In genomic region chr9:30575218-30575617, GRCh38 we compare ENCODE assay signal across 23 cellular contexts.
DNase-seq lines count a peak whose midpoint lies in the region; ATAC-seq and TF ChIP-seq lines count a peak whose summit lies in the region.
"Had no signal": no experiment of that assay in that cellular context is flagged by ENCODE, and none has a peak within 500 bp of the region (broad histone marks: within the 10 kb centered on the region; RNA-seq: fewer than 3 reads in every experiment).

No MANE protein-coding gene starts in this region.

- H3K4me1 ChIP-seq in upper lobe of right lung = no peaks in the 10 kb centered on the region
- H3K4me1 ChIP-seq: SJSA1 had no signal

- H3K9me3 Mint-ChIP-seq in chondrocyte (ENCODE audit: low read depth) = no peaks in the 10 kb centered on the region
- peaks cover 12% of the 10 kb centered on the region for H3K9me3 Mint-ChIP-seq in osteocyte (ENCODE audit: unreplicated experiment)
- H3K9me3 Mint-ChIP-seq in activated CD4-positive, alpha-beta T cell treated with anti-CD3 and anti-CD28 coated beads for 36 hours (ENCODE audit: low read depth) = no peaks in the 10 kb centered on the region

- CTCF ChIA-PET in activated CD4-positive, alpha-beta T cell treated with anti-CD3 and anti-CD28 coated beads for 36 hours (lab: Charles Lee) = no interaction called here

- intact Hi-C loops in upper lobe of right lung (cut with DNase I) = no loop called here
- intact Hi-C loops in activated CD4-positive, alpha-beta T cell treated with anti-CD3 and anti-CD28 coated beads for 36 hours (cut with DNase I, micrococcal nuclease) = no loop called here

- H3K4me3 ChIP-seq in upper lobe of right lung = no peak overlapping the region
- H3K4me3 ChIP-seq: MG63, PC-9, SJSA1 had no signal

- H3K36me3 ChIP-seq in upper lobe of right lung = no peaks in the 10 kb centered on the region
- H3K36me3 ChIP-seq: MG63, SJSA1 had no signal

- H3K4me3 Mint-ChIP-seq in chondrocyte (ENCODE audit: unreplicated experiment) (no peak overlapping the region), osteocyte (ENCODE audit: unreplicated experiment) (no peak overlapping the region)
- H3K4me3 Mint-ChIP-seq in activated CD4-positive, alpha-beta T cell treated with anti-CD3 and anti-CD28 coated beads for 36 hours = no peak overlapping the region
- H3K4me3 Mint-ChIP-seq: B cell, CD14-positive monocyte had no signal

- H3K36me3 Mint-ChIP-seq in chondrocyte (ENCODE audit: low read depth) (no peaks in the 10 kb centered on the region), osteocyte (ENCODE audit: unreplicated experiment) (no peaks in the 10 kb centered on the region)
- no peaks in the 10 kb centered on the region for H3K36me3 Mint-ChIP-seq in activated CD4-positive, alpha-beta T cell treated with anti-CD3 and anti-CD28 coated beads for 36 hours (ENCODE audit: low read depth)
- H3K36me3 Mint-ChIP-seq: CD14-positive monocyte; CD8-positive, alpha-beta memory T cell had no signal

- no peak overlapping the region for H3K27ac Mint-ChIP-seq in chondrocyte (ENCODE audit: unreplicated experiment)
- H3K27ac Mint-ChIP-seq in osteocyte (ENCODE audit: unreplicated experiment) = no peak overlapping the region
- no peak overlapping the region for H3K27ac Mint-ChIP-seq in activated CD4-positive, alpha-beta T cell treated with anti-CD3 and anti-CD28 coated beads for 36 hours
- H3K27ac Mint-ChIP-seq: B cell, CD14-positive monocyte had no signal

- no peak for TF ChIP-seq CTCF in chondrocyte (IDR thresholded peaks at IDR 0.05)
- no peak for TF ChIP-seq CTCF in osteocyte (IDR thresholded peaks at IDR 0.05)
- TF ChIP-seq CTCF in upper lobe of right lung (IDR thresholded peaks at IDR 0.05) = no peak

- no peaks in the 10 kb centered on the region for H3K27me3 ChIP-seq in upper lobe of right lung
- H3K27me3 ChIP-seq: MG63, SJSA1 had no signal

- no peak for ATAC-seq in upper lobe of right lung
- no peak for ATAC-seq in activated CD4-positive, alpha-beta T cell treated with anti-CD3 and anti-CD28 coated beads for 36 hours

- peak; percentile 54 for DNase-seq in DMS53 (lab: John Stamatoyannopoulos, UW)
- no peak for DNase-seq in DMS53 treated with DMSO at 0.1 percent for 48 hours (lab: John Stamatoyannopoulos, UW; ENCODE audit: unreplicated experiment)
- DNase-seq in chondrocyte (ENCODE audit: low spot score) = peak; percentile 60
- DNase-seq in osteocyte (ENCODE audit: extremely low spot score, unreplicated experiment) = peak; percentile 82
- DNase-seq in upper lobe of right lung = peak; percentile 43
- no peak for DNase-seq in activated CD4-positive, alpha-beta T cell treated with anti-CD3 and anti-CD28 coated beads for 36 hours
- no peak for DNase-seq in activated gamma-delta T cell (lab: John Stamatoyannopoulos, UW)
- DNase-seq in NCI-H2107 (lab: John Stamatoyannopoulos, UW) = no peak
- DNase-seq: H7; KBM-7; MG63; NCI-H1105 treated with DMSO at 0.1 percent for 48 hours; NCI-H146; NCI-H446 treated with DMSO at 0.1 percent for 48 hours; NCI-H526; NCI-H82; NK-92 treated with Interleukin-12 subunit alpha and Interleukin-12 subunit beta, amount 100 ng/mL, for 24 hours; PC-9 had no signal

- H3K4me1 Mint-ChIP-seq in chondrocyte (ENCODE audit: low read depth) (no peaks in the 10 kb centered on the region), osteocyte (ENCODE audit: unreplicated experiment) (no peaks in the 10 kb centered on the region)
- no peaks in the 10 kb centered on the region for H3K4me1 Mint-ChIP-seq in activated CD4-positive, alpha-beta T cell treated with anti-CD3 and anti-CD28 coated beads for 36 hours
- H3K4me1 Mint-ChIP-seq: B cell; CD14-positive monocyte; CD8-positive, alpha-beta memory T cell had no signal

- H3K27me3 Mint-ChIP-seq in chondrocyte (ENCODE audit: low read depth) (no peaks in the 10 kb centered on the region), osteocyte (ENCODE audit: unreplicated experiment) (no peaks in the 10 kb centered on the region)
- no peaks in the 10 kb centered on the region for H3K27me3 Mint-ChIP-seq in activated CD4-positive, alpha-beta T cell treated with anti-CD3 and anti-CD28 coated beads for 36 hours
- H3K27me3 Mint-ChIP-seq: B cell; CD8-positive, alpha-beta memory T cell had no signal

- no peaks in the 10 kb centered on the region for H3K9me3 ChIP-seq in upper lobe of right lung
- H3K9me3 ChIP-seq: MG63, SJSA1 had no signal

- H3K27ac ChIP-seq in upper lobe of right lung = no peak overlapping the region
- H3K27ac ChIP-seq: 22Rv1, PC-9, SJSA1 had no signal

- POLR2A ChIA-PET in activated CD4-positive, alpha-beta T cell treated with anti-CD3 and anti-CD28 coated beads for 36 hours (lab: Charles Lee) = no interaction called here

Comparison
In these comparisons a context has a peak if more than half of its experiments do, and no peak if none do; other contexts are left out.
1. DNase-seq: peak in DMS53 (single experiment), chondrocyte (single experiment), osteocyte (single experiment) and upper lobe of right lung (single experiment); none in DMS53 treated with DMSO at 0.1 percent for 48 hours (single experiment), activated CD4-positive, alpha-beta T cell treated with anti-CD3 and anti-CD28 coated beads for 36 hours (single experiment), activated gamma-delta T cell (single experiment) and NCI-H2107 (single experiment).